ENCODE assay signal across 8 cellular contexts in genomic region chr1:16903458-16903796, GRCh38. TPM values are rescaled to one million over a fixed set of nuclear protein-coding genes. Genes with fewer than 3 reads are reported as not detected.
A peak's percentile ranks its signal among the peaks of the same experiment; 100 is the strongest.
DNase-seq lines count a peak whose midpoint lies in the region; ATAC-seq, FAIRE-seq and TF ChIP-seq lines count a peak whose summit lies in the region.

No MANE protein-coding gene starts in this region.

- RAD21 ChIA-PET in HCT116 (lab: Charles Lee; ENCODE audit: low non-redundant PET in 1 of 2, low total read pairs in 2 of 2, uncharacterized antibody in 2 of 2, unreplicated experiment in 2 of 2): no interaction called here

- TF ChIP-seq POLR2A in A549 (IDR thresholded peaks at IDR 0.05; ENCODE audit: low read length) (no peak), HCT116 (IDR thresholded peaks at IDR 0.05; ENCODE audit: borderline replicate concordance, extremely low read depth, insufficient read depth, insufficient read length) (no peak)

- dilution Hi-C loops in mammary epithelial cell (cut with HindIII; ENCODE audit: low sequenced_read_pairs): no loop called here

- in situ Hi-C loops in mammary epithelial cell (cut with MboI; ENCODE audit: low sequenced_read_pairs in 2 of 2): no loop called here

- H3K27ac ChIP-seq in A549 (peak overlapping the region; percentile 97 to 99), HCT116 (ENCODE audit: low read depth, low read length) (peak overlapping the region; percentile 89), mammary epithelial cell (ENCODE audit: insufficient read depth, low read depth, low read length) (no peak overlapping the region), muscle layer of colon (ENCODE audit: low read depth, low read length) (peak overlapping the region; percentile 97)

- H2AFZ ChIP-seq in HCT116 (ENCODE audit: low read depth, low read length, poor library complexity, severe bottlenecking) (peak overlapping the region; percentile 39), mammary epithelial cell (ENCODE audit: low read depth, low read length) (peak overlapping the region; percentile 78)

- no peak for ATAC-seq in A549
- no peak for ATAC-seq in HCT116
- no peak for ATAC-seq in HG03439 (IDR thresholded peaks at IDR 0.05; ENCODE audit: unreplicated experiment)
- ATAC-seq in GM21423 (IDR thresholded peaks at IDR 0.05; ENCODE audit: unreplicated experiment): no peak
- ATAC-seq in HG02870 (IDR thresholded peaks at IDR 0.05; ENCODE audit: unreplicated experiment): no peak

- DNase-seq in A549 (ENCODE audit: low read depth in 1 of 2, low spot score in 1 of 2) (no peak), HCT116 (ENCODE audit: low read depth, low spot score) (no peak), mammary epithelial cell (no peak), HuH-7.5 (ENCODE audit: low spot score) (no peak)

- no peak for TF ChIP-seq CTCF in A549 (IDR thresholded peaks at IDR 0.05)
- TF ChIP-seq CTCF in HCT116 (IDR thresholded peaks at IDR 0.05 in 2 of 3, conservative IDR thresholded peaks at IDR 0.05 in 1 of 3; ENCODE audit: borderline replicate concordance in 1 of 3, insufficient read depth in 1 of 3, low read depth in 2 of 3, low read length in 2 of 3): no peak
- TF ChIP-seq CTCF in mammary epithelial cell (conservative IDR thresholded peaks at IDR 0.05 in 1 of 2, IDR thresholded peaks at IDR 0.05 in 1 of 2; ENCODE audit: extremely low read depth in 1 of 2, insufficient read depth in 1 of 2, low read depth in 1 of 2, low read length in 2 of 2): no peak

- H3K9me3 ChIP-seq in A549: peaks cover 12% of the 10 kb centered on the region; the same call in 1 of the 3 replicates
- no peaks in the 10 kb centered on the region for H3K9me3 ChIP-seq in HCT116 (ENCODE audit: control insufficient read depth in 1 of 2, insufficient read depth in 1 of 2, low read depth in 1 of 2, low read length in 2 of 2)
- H3K9me3 ChIP-seq in mammary epithelial cell (replicated peaks; ENCODE audit: insufficient read depth, low read length): no peaks in the 10 kb centered on the region
- no peaks in the 10 kb centered on the region for H3K9me3 ChIP-seq in muscle layer of colon (ENCODE audit: low read length)

- intact Hi-C loops in HCT116 (cut with micrococcal nuclease) (no loop called here), mammary epithelial cell (cut with micrococcal nuclease) (no loop called here)

- H3K4me1 ChIP-seq in A549 (peaks cover 8% of the 10 kb centered on the region; the same call in 2 of the 3 replicates), HCT116 (ENCODE audit: control insufficient read depth in 1 of 2, insufficient read depth in 2 of 2, low read length in 2 of 2) (peaks cover 22 to 52% of the 10 kb centered on the region in 2 experiments), mammary epithelial cell (ENCODE audit: insufficient read depth, low read length) (peaks cover 19% of the 10 kb centered on the region), muscle layer of colon (ENCODE audit: insufficient read depth, low read length) (peaks cover 22% of the 10 kb centered on the region)

- H3K4me3 ChIP-seq in A549 (peak overlapping the region; percentile 45), HCT116 (replicated peaks in 1 of 2; ENCODE audit: low read depth in 1 of 2, low read length in 2 of 2) (peak overlapping the region in 1 of 2 experiments; percentile 55; a peak in 2 of 4 replicates), mammary epithelial cell (replicated peaks in 1 of 3; ENCODE audit: insufficient read depth in 1 of 3, low read depth in 2 of 3, low read length in 3 of 3) (peak overlapping the region in 2 of 3 experiments; percentile 42 to 69), muscle layer of colon (ENCODE audit: low read depth in 1 of 2, low read length in 2 of 2) (peak overlapping the region in 1 of 2 donors; percentile 71)

- BruUV-seq in HCT116 (replicated peaks; lab: Mats Ljungman, UMichigan): no TSS peak
- no TSS peak for BruUV-seq in mammary epithelial cell (replicated peaks; lab: Mats Ljungman, UMichigan)

- POLR2A ChIA-PET in A549 (lab: Yijun Ruan, JAX): interaction anchor here (0.7 to 1.2 kb wide), 2 partner anchors 8 to 204 kb away, joined by 4 read pairs; no protein-coding TSS in a partner anchor
- POLR2A ChIA-PET in HCT116 (lab: Charles Lee): interaction anchor here (0.7 to 3.8 kb wide), 2 partner anchors 282 to 536 kb away, joined by 4 to 41 read pairs; partner anchors contain the start of gene RCC2

- H3K27me3 ChIP-seq in HCT116 (ENCODE audit: insufficient read depth, low read length) (no peaks in the 10 kb centered on the region), mammary epithelial cell (ENCODE audit: insufficient read depth, low read length) (no peaks in the 10 kb centered on the region), muscle layer of colon (ENCODE audit: control insufficient read depth in 1 of 2, insufficient read depth in 2 of 2, low read length in 2 of 2) (no peaks in the 10 kb centered on the region)

- TF ChIP-seq RAD21 in A549 (conservative IDR thresholded peaks at IDR 0.05 in 1 of 2, IDR thresholded peaks at IDR 0.05 in 1 of 2) (no peak), HCT116 (IDR thresholded peaks at IDR 0.05; ENCODE audit: low read depth) (no peak)

- CTCF ChIA-PET in A549 (lab: Yijun Ruan, JAX) (no interaction called here), HCT116 (lab: Charles Lee) (interaction anchor here (1.9 kb wide), 1 partner anchor 283 kb away, joined by 11 read pairs; no protein-coding TSS in a partner anchor), mammary epithelial cell (lab: Charles Lee; ENCODE audit: low non-redundant PET) (no interaction called here)

- H3K9me2 ChIP-seq in HCT116 (ENCODE audit: insufficient read depth): no peaks in the 10 kb centered on the region

- no peak for TF ChIP-seq EP300 in A549 (IDR thresholded peaks at IDR 0.05)

- FAIRE-seq in A549 (lab: Jason Lieb, UNC): no peak

- H3K36me3 ChIP-seq in HCT116 (ENCODE audit: control insufficient read depth in 1 of 2, insufficient read depth in 2 of 2, low read length in 2 of 2) (no peaks in the 10 kb centered on the region), mammary epithelial cell (ENCODE audit: insufficient read depth, low read length) (no peaks in the 10 kb centered on the region), muscle layer of colon (ENCODE audit: insufficient read depth, low read length) (no peaks in the 10 kb centered on the region)

- peak overlapping the region; percentile 92 for H3K4me2 ChIP-seq in A549
- peak overlapping the region; percentile 87 for H3K4me2 ChIP-seq in HCT116 (ENCODE audit: low read length)
- peak overlapping the region; percentile 94 for H3K4me2 ChIP-seq in mammary epithelial cell (ENCODE audit: insufficient read depth, low read depth, low read length)

- H3K79me2 ChIP-seq in HCT116 (ENCODE audit: insufficient read depth, low read length): no peaks in the 10 kb centered on the region
- no peaks in the 10 kb centered on the region for H3K79me2 ChIP-seq in mammary epithelial cell (ENCODE audit: insufficient read depth, low read length)

- H3K9ac ChIP-seq in HCT116 (ENCODE audit: low read length) (peak overlapping the region; percentile 74), mammary epithelial cell (ENCODE audit: insufficient read depth, low read length) (peak overlapping the region; percentile 29), muscle layer of colon (ENCODE audit: low read length) (peak overlapping the region; percentile 65)

- no peaks in the 10 kb centered on the region for H4K20me1 ChIP-seq in HCT116 (ENCODE audit: insufficient read depth)
- no peaks in the 10 kb centered on the region for H4K20me1 ChIP-seq in mammary epithelial cell (ENCODE audit: insufficient read depth, low read length)

TF ChIP-seq in A549, 52 proteins besides CTCF, POLR2A, EP300 and RAD21:
- TF ChIP-seq ZNF302 (CRISPR knock-in tag; IDR thresholded peaks at IDR 0.05) (0 out of 2 replicates have a peak, but pooled peaks have one; percentile 41), KDM5A (IDR thresholded peaks at IDR 0.05) (no peak)

TF ChIP-seq in HCT116, 20 proteins besides CTCF, POLR2A, EP300 and RAD21 (continues in another document):
- no peak for TF ChIP-seq CEBPB (IDR thresholded peaks at IDR 0.05; ENCODE audit: low read depth)
- TF ChIP-seq MAX (IDR thresholded peaks at IDR 0.05): no peak
- no peak for TF ChIP-seq ZBTB33 (IDR thresholded peaks at IDR 0.05; ENCODE audit: extremely low read depth, insufficient replicate concordance, low read length)

RNA-seq across cellular contexts. Expression of gene RNU1-2, which starts 7.6 kb away (rescaled TPM):
- 56.2 TPM in 1 of 2 replicates, not detected in the other for polyA plus RNA-seq in A549 (2011; rRNA removed)
- not detected in 2 replicates for polyA plus RNA-seq in A549 (2012; cell fraction: cytosol; rRNA removed)
- polyA plus RNA-seq in A549 (2012; cell fraction: nucleus; rRNA removed): not detected in 2 replicates
- 6.5 to 8.5 TPM (median 6.6 TPM) in 3 replicates for polyA plus RNA-seq in A549 (2017; fragmentation: RNase III; extraction: RNeasy Plus Mini Kit Qiagen cat#74134 plus additional on column Dnase treatment)
- 38,453 and 40,699 TPM in 2 replicates for polyA minus RNA-seq in A549 (2011; rRNA and poly(A)+ RNA removed)
- 1,685 TPM for total RNA-seq in HCT116 (2021; ENCODE audit: unreplicated experiment)
- polyA plus RNA-seq in HCT116 (2012): 8.8 and 29.6 TPM in 2 replicates
- 1,000 to 10,000 TPM in 1 of 2 donors, under 1 TPM in 1; under 0.01 to 1,042 TPM for total RNA-seq in mammary epithelial cell
- polyA plus RNA-seq in mammary epithelial cell: not detected
- polyA minus RNA-seq in mammary epithelial cell: under 0.01 TPM

RNA-seq across cellular contexts. Expression of gene CROCC, which starts 18.3 kb away (rescaled TPM):
- polyA plus RNA-seq in A549 (2011; rRNA removed) (4.4 TPM in 2 replicates), A549 (2017; fragmentation: RNase III; extraction: RNeasy Plus Mini Kit Qiagen cat#74134 plus additional on column Dnase treatment) (6.8 to 11.8 TPM (median 10.6 TPM) in 3 replicates), mammary epithelial cell (4.6 TPM)
- 13.2 TPM in 2 replicates for polyA plus RNA-seq in A549 (2012; cell fraction: cytosol; rRNA removed)
- 55.2 and 67.4 TPM in 2 replicates for polyA plus RNA-seq in A549 (2012; cell fraction: nucleus; rRNA removed)
- polyA minus RNA-seq in A549 (2011; rRNA and poly(A)+ RNA removed): 4.7 and 7.1 TPM in 2 replicates
- total RNA-seq in HCT116 (2021; ENCODE audit: unreplicated experiment) (30.1 TPM), mammary epithelial cell (10 to 100 TPM in 1 of 2 donors, 1 to 10 TPM in 1; 7.2 to 16.4 TPM)
- polyA plus RNA-seq in HCT116 (2012): 17.8 and 19.2 TPM in 2 replicates
- 0.83 TPM for polyA minus RNA-seq in mammary epithelial cell
